Comparison of ENCODE assay signal across 22 cellular contexts in genomic region chr2:202355993-202356505, GRCh38.
"Had no signal": no experiment of that assay in that cellular context is flagged by ENCODE, and none has a peak within 500 bp of the region (broad histone marks: within the 10 kb centered on the region; RNA-seq: fewer than 3 reads in every experiment).

No MANE protein-coding gene starts in this region.

- H3K4me1 Mint-ChIP-seq: activated CD4-positive, alpha-beta T cell treated with anti-CD3 and anti-CD28 coated beads, Interleukin-2, amount 10 ng/mL, durations not matched to agents 7 days and 5 days; activated CD8-positive, alpha-beta memory T cell treated with anti-CD3 and anti-CD28 coated beads, Interleukin-2, amount 10 ng/mL, durations not matched to agents 7 days and 5 days; activated naive CD4-positive, alpha-beta T cell treated with anti-CD3 and anti-CD28 coated beads, Interleukin-2, amount 50 U/mL, for 24 hours; brain; memory B cell had no signal

- H3K27me3 Mint-ChIP-seq: activated CD8-positive, alpha-beta memory T cell treated with anti-CD3 and anti-CD28 coated beads, Interleukin-2, amount 10 ng/mL, durations not matched to agents 7 days and 5 days; activated CD8-positive, alpha-beta T cell treated with anti-CD3 and anti-CD28 coated beads for 36 hours; activated naive CD4-positive, alpha-beta T cell treated with anti-CD3 and anti-CD28 coated beads, Interleukin-2, amount 50 U/mL, for 24 hours; brain; memory B cell had no signal

- H3K4me1 ChIP-seq: parathyroid adenoma, upper lobe of left lung had no signal

- H3K36me3 ChIP-seq: upper lobe of left lung had no signal

- H3K27ac Mint-ChIP-seq: activated CD4-positive, alpha-beta T cell treated with anti-CD3 and anti-CD28 coated beads, Interleukin-2, amount 10 ng/mL, durations not matched to agents 7 days and 5 days; activated CD8-positive, alpha-beta memory T cell treated with anti-CD3 and anti-CD28 coated beads, Interleukin-2, amount 10 ng/mL, durations not matched to agents 7 days and 5 days; activated CD8-positive, alpha-beta T cell treated with anti-CD3 and anti-CD28 coated beads for 36 hours; activated naive CD4-positive, alpha-beta T cell treated with anti-CD3 and anti-CD28 coated beads, Interleukin-2, amount 50 U/mL, for 24 hours; brain; memory B cell; nephron had no signal

- DNase-seq: activated CD4-positive, alpha-beta T cell treated with anti-CD3 and anti-CD28 coated beads, Interleukin-2, amount 10 ng/mL, durations not matched to agents 7 days and 5 days; activated CD4-positive, CD25-positive, alpha-beta regulatory T cell treated with anti-CD3 and anti-CD28 coated beads, Interleukin-2, amount 50 U/mL, for 72 hours; activated CD8-positive, alpha-beta memory T cell treated with anti-CD3 and anti-CD28 coated beads, Interleukin-2, amount 10 ng/mL, durations not matched to agents 7 days and 5 days; activated CD8-positive, alpha-beta T cell treated with anti-CD3 and anti-CD28 coated beads for 36 hours; activated gamma-delta T cell treated with Interleukin-2 at 50 U/mL for 16 hours; anterior cingulate cortex; caudate nucleus; dermis blood vessel endothelial cell; effector CD8-positive, alpha-beta T cell; glutamatergic neuron; right cardiac atrium; stimulated activated CD4-positive, alpha-beta T cell treated with anti-CD3 and anti-CD28 coated beads, Interleukin-4, amount 100 ng/mL, for 4 hours; stimulated activated naive CD8-positive, alpha-beta T cell treated with anti-CD3 and anti-CD28 coated beads, Interleukin-15, Interleukin-2, amounts not matched to agents 100 U/mL and 50 U/mL, for 24 hours; T-helper 2 cell; upper lobe of left lung had no signal

- H3K4me3 ChIP-seq: hepatocyte, upper lobe of left lung had no signal

- H3K27me3 ChIP-seq: hepatocyte, upper lobe of left lung had no signal

- H3K9me3 Mint-ChIP-seq: activated CD4-positive, alpha-beta T cell treated with anti-CD3 and anti-CD28 coated beads, Interleukin-2, amount 10 ng/mL, durations not matched to agents 7 days and 5 days; activated CD8-positive, alpha-beta T cell treated with anti-CD3 and anti-CD28 coated beads for 36 hours; activated naive CD4-positive, alpha-beta T cell treated with anti-CD3 and anti-CD28 coated beads, Interleukin-2, amount 50 U/mL, for 24 hours; brain; memory B cell; nephron had no signal

- H3K4me3 Mint-ChIP-seq: activated CD4-positive, alpha-beta T cell treated with anti-CD3 and anti-CD28 coated beads, Interleukin-2, amount 10 ng/mL, durations not matched to agents 7 days and 5 days; activated CD8-positive, alpha-beta memory T cell treated with anti-CD3 and anti-CD28 coated beads, Interleukin-2, amount 10 ng/mL, durations not matched to agents 7 days and 5 days; activated CD8-positive, alpha-beta T cell treated with anti-CD3 and anti-CD28 coated beads for 36 hours; activated naive CD4-positive, alpha-beta T cell treated with anti-CD3 and anti-CD28 coated beads, Interleukin-2, amount 50 U/mL, for 24 hours; brain; memory B cell; nephron had no signal

- H3K27ac ChIP-seq: hepatocyte, parathyroid adenoma, upper lobe of left lung, VCaP had no signal

- H3K9ac ChIP-seq: parathyroid adenoma had no signal

- H3K36me3 Mint-ChIP-seq: activated CD8-positive, alpha-beta memory T cell treated with anti-CD3 and anti-CD28 coated beads, Interleukin-2, amount 10 ng/mL, durations not matched to agents 7 days and 5 days; brain; memory B cell had no signal

- H3K9me3 ChIP-seq: upper lobe of left lung had no signal
